2 cellular contexts compared by ENCODE assay signal in the genomic region with DNA sequence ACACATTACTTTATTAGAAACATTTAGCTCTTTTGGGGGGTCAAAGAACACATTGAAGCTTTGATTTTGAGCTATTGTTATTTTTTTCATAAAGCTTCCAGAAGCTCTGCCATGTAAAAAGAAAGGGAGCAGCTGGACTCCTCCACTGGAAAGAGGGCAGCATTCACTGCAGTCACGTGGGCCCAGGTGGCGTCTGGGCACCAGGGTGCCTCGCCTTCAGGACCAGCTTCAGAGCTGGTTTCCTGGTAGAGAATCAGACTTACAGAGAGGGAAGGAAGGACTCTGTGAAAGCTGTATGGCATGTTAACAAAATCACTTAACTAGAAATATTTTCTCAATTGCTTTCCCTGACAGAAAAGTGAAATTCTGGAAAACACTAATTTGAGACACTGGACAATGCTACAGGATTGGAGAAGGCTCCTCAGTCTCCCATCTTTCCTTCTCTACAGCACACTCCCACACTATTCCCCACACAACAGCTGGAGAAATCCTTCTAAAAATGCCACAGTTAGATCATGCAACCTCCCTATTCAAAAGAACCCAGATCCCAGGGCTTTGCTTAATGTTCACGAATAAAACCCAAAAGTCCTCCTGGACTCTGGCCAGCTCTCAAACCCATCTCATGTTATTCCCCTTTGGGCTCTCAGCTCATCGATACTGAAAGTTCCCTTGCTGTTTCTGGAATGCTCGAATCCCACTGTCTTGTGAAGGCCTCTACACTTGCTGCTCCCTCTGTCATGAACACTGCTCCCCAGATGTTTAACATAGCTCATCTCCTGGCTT.
TF ChIP-seq lines count a peak whose summit lies in the region.

No MANE protein-coding gene starts in this region.

TF ChIP-seq in A549, 52 proteins besides CTCF, POLR2A, EP300 and RAD21:
- TF ChIP-seq NPAS2 (CRISPR knock-in tag; IDR thresholded peaks at IDR 0.05; ENCODE audit: borderline replicate concordance) (no peak), NR3C1 (IDR thresholded peaks at IDR 0.05) (no peak), JUNB (IDR thresholded peaks at IDR 0.05) (no peak), FOSL2 (IDR thresholded peaks at IDR 0.05) (no peak), FOSL2 (CRISPR knock-in tag; IDR thresholded peaks at IDR 0.05) (no peak), HEYL (CRISPR knock-in tag; IDR thresholded peaks at IDR 0.05) (no peak), ZFP36 (IDR thresholded peaks at IDR 0.05; ENCODE audit: borderline replicate concordance, partially characterized antibody) (no peak), EHMT2 (IDR thresholded peaks at IDR 0.05; ENCODE audit: low read depth) (no peak), ZC3H11A (IDR thresholded peaks at IDR 0.05) (no peak), KDM1A (IDR thresholded peaks at IDR 0.05; ENCODE audit: low read depth) (no peak), HMGXB4 (CRISPR knock-in tag; IDR thresholded peaks at IDR 0.05; ENCODE audit: borderline replicate concordance) (no peak), RARB (CRISPR knock-in tag; IDR thresholded peaks at IDR 0.05) (no peak), FOXS1 (CRISPR knock-in tag; IDR thresholded peaks at IDR 0.05) (no peak), FOSB (CRISPR knock-in tag; IDR thresholded peaks at IDR 0.05) (no peak), HOXA7 (CRISPR knock-in tag; IDR thresholded peaks at IDR 0.05) (no peak), MAFK (IDR thresholded peaks at IDR 0.05; ENCODE audit: partially characterized antibody) (no peak), NFE2L2 (conservative IDR thresholded peaks at IDR 0.05; ENCODE audit: low read length) (no peak), BHLHE40 (IDR thresholded peaks at IDR 0.05; ENCODE audit: low read depth, low read length) (no peak)

TF ChIP-seq in IMR-90, 13 proteins besides CTCF, POLR2A, EP300 and RAD21:
- TF ChIP-seq MXI1 (IDR thresholded peaks at IDR 0.05; ENCODE audit: borderline replicate concordance, low read depth, low read length) (no peak), BHLHE40 (IDR thresholded peaks at IDR 0.05; ENCODE audit: low read depth, low read length) (no peak), RFX5 (IDR thresholded peaks at IDR 0.05; ENCODE audit: low read depth, low read length) (no peak), USF2 (IDR thresholded peaks at IDR 0.05; ENCODE audit: low read depth, low read length) (no peak), RCOR1 (IDR thresholded peaks at IDR 0.05; ENCODE audit: insufficient replicate concordance, low read length) (no peak), CEBPB (IDR thresholded peaks at IDR 0.05; ENCODE audit: low read depth, low read length) (no peak)
